8 cellular contexts compared by ENCODE assay signal in the genomic region with DNA sequence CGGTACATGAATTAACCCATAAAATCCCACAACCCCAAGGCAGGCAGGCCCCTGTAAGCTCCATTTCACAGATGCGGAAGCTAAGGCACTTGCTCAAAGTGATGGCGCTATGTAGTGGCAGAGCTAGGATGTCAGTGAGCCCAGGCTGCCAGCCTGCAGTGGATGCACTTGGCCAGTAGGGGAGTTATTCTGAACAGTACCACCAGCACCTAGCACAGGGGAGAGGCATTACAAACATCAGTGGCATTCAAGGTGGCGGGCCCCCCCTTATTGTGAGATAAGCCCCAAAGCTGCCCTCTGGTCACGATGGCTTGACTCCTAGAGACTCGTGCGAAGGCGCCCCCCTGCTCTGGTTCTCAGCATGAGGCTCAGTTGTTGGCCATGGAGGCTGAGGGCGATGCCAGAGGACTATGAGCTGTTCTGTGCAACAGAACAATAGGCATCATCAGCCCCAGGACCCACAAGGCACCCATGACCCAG. TPM values are rescaled to one million over a fixed set of nuclear protein-coding genes. Genes with fewer than 3 reads are reported as not detected.
DNase-seq lines count a peak whose midpoint lies in the region; ATAC-seq, FAIRE-seq and TF ChIP-seq lines count a peak whose summit lies in the region.

No MANE protein-coding gene starts in this region.

- H3K36me3 ChIP-seq in hepatocyte (replicated peaks; ENCODE audit: insufficient read depth, low read depth): no peaks in the 10 kb centered on the region

- H3K9me2 ChIP-seq in hepatocyte (replicated peaks; ENCODE audit: insufficient read depth): no peaks in the 10 kb centered on the region

- intact Hi-C loops in activated CD4-positive, alpha-beta T cell treated with anti-CD3 and anti-CD28 coated beads for 36 hours (cut with DNase I, micrococcal nuclease): no loop called here

- peak; percentile 76 for ATAC-seq in activated CD4-positive, alpha-beta T cell treated with anti-CD3 and anti-CD28 coated beads for 36 hours
- peak; percentile 35 for ATAC-seq in activated T-helper 17 cell treated with anti-CD3 and anti-CD28 coated beads, Interleukin-2, amount 50 U/mL, for 72 hours (replicated peaks)
- no peak for ATAC-seq in GM18517 (IDR thresholded peaks at IDR 0.05; ENCODE audit: unreplicated experiment)

- H3K4me3 Mint-ChIP-seq in activated CD4-positive, alpha-beta T cell treated with anti-CD3 and anti-CD28 coated beads for 36 hours: no peak overlapping the region
- H3K4me3 Mint-ChIP-seq in activated T-helper 17 cell treated with anti-CD3 and anti-CD28 coated beads, Interleukin-2, amount 50 U/mL, for 72 hours: no peak overlapping the region

- no peak overlapping the region for H3K4me2 ChIP-seq in hepatocyte

- peaks cover 15% of the 10 kb centered on the region for H3K36me3 Mint-ChIP-seq in activated CD4-positive, alpha-beta T cell treated with anti-CD3 and anti-CD28 coated beads for 36 hours (ENCODE audit: low read depth)
- peaks cover 47% of the 10 kb centered on the region for H3K36me3 Mint-ChIP-seq in activated T-helper 17 cell treated with anti-CD3 and anti-CD28 coated beads, Interleukin-2, amount 50 U/mL, for 72 hours (ENCODE audit: low read depth)

- H3K27me3 ChIP-seq in hepatocyte: no peaks in the 10 kb centered on the region

- H2AFZ ChIP-seq in hepatocyte: no peak overlapping the region

- TF ChIP-seq CTCF in LNCAP (IDR thresholded peaks at IDR 0.05) (peak; percentile 75), hepatocyte (IDR thresholded peaks at IDR 0.05; ENCODE audit: poor library complexity) (peak; percentile 29)

- H3K79me2 ChIP-seq in hepatocyte: no peaks in the 10 kb centered on the region

- no peaks in the 10 kb centered on the region for H3K4me1 Mint-ChIP-seq in activated CD4-positive, alpha-beta T cell treated with anti-CD3 and anti-CD28 coated beads for 36 hours
- H3K4me1 Mint-ChIP-seq in activated T-helper 17 cell treated with anti-CD3 and anti-CD28 coated beads, Interleukin-2, amount 50 U/mL, for 72 hours: no peaks in the 10 kb centered on the region

- no peaks in the 10 kb centered on the region for H3K9me3 Mint-ChIP-seq in activated CD4-positive, alpha-beta T cell treated with anti-CD3 and anti-CD28 coated beads for 36 hours (ENCODE audit: low read depth)
- H3K9me3 Mint-ChIP-seq in activated T-helper 17 cell treated with anti-CD3 and anti-CD28 coated beads, Interleukin-2, amount 50 U/mL, for 72 hours: no peaks in the 10 kb centered on the region

- H3K9me3 ChIP-seq in hepatocyte (ENCODE audit: low read depth): no peaks in the 10 kb centered on the region

- no peak overlapping the region for H3K27ac ChIP-seq in hepatocyte

- H3K27me3 Mint-ChIP-seq in activated CD4-positive, alpha-beta T cell treated with anti-CD3 and anti-CD28 coated beads for 36 hours: no peaks in the 10 kb centered on the region
- no peaks in the 10 kb centered on the region for H3K27me3 Mint-ChIP-seq in activated T-helper 17 cell treated with anti-CD3 and anti-CD28 coated beads, Interleukin-2, amount 50 U/mL, for 72 hours

- no peak overlapping the region for H3K27ac Mint-ChIP-seq in activated CD4-positive, alpha-beta T cell treated with anti-CD3 and anti-CD28 coated beads for 36 hours
- H3K27ac Mint-ChIP-seq in activated T-helper 17 cell treated with anti-CD3 and anti-CD28 coated beads, Interleukin-2, amount 50 U/mL, for 72 hours: peak overlapping the region; percentile 82

- H4K20me1 ChIP-seq in hepatocyte (ENCODE audit: insufficient read depth, poor library complexity, severe bottlenecking): no peaks in the 10 kb centered on the region

- CTCF ChIA-PET in activated CD4-positive, alpha-beta T cell treated with anti-CD3 and anti-CD28 coated beads for 36 hours (lab: Charles Lee): interaction anchor here (0.6 to 1.8 kb wide), 8 partner anchors 9 to 632 kb away, joined by 3 to 5 read pairs (median 4); no protein-coding TSS in a partner anchor

- FAIRE-seq in frontal cortex (lab: Jason Lieb, UNC): no peak

- WGBS in hepatocyte (ENCODE audit: low lambda C conversion rate, missing lambda C conversion rate): 90% methylated on average over 9 of the region's 9 CpGs

- DNase-seq in activated CD4-positive, alpha-beta T cell treated with anti-CD3 and anti-CD28 coated beads for 36 hours: peak; percentile 51
- no peak for DNase-seq in activated CD4-positive, alpha-beta T cell treated with anti-CD3 and anti-CD28 coated beads for 4 hours
- DNase-seq in hepatocyte (ENCODE audit: low spot score) (peak; percentile 30), frontal cortex (ENCODE audit: low spot score in 2 of 2) (no peak)
- peak; percentile 5 for DNase-seq in stimulated activated CD4-positive, alpha-beta T cell treated with anti-CD3 and anti-CD28 coated beads, Interleukin-4, amount 100 ng/mL, for 24 hours

- POLR2A ChIA-PET in activated CD4-positive, alpha-beta T cell treated with anti-CD3 and anti-CD28 coated beads for 36 hours (lab: Charles Lee): interaction anchor here (0.6 kb wide), 1 partner anchor 38 kb away, joined by 5 read pairs; no protein-coding TSS in a partner anchor

- H3K4me1 ChIP-seq in hepatocyte (ENCODE audit: insufficient read depth): no peaks in the 10 kb centered on the region

- no peak overlapping the region for H3K4me3 ChIP-seq in hepatocyte

RNA-seq across cellular contexts. Expression of a gene that starts 33.8 kb away (rescaled TPM):
- 10 to 100 TPM; 48.8 to 50.7 TPM for total RNA-seq in activated CD4-positive, alpha-beta T cell treated with anti-CD3 and anti-CD28 coated beads for 36 hours
- 10 to 100 TPM; 56.1 to 60.4 TPM for total RNA-seq in activated T-helper 17 cell treated with anti-CD3 and anti-CD28 coated beads, Interleukin-2, amount 50 U/mL, for 72 hours
- total RNA-seq in hepatocyte (55.1 and 59.6 TPM in 2 replicates), frontal cortex (77.9 TPM)
- polyA plus RNA-seq in hepatocyte: 41.5 and 54.9 TPM in 2 replicates

RNA-seq across cellular contexts. Expression of a gene that starts 34.0 kb away (rescaled TPM):
- total RNA-seq in activated CD4-positive, alpha-beta T cell treated with anti-CD3 and anti-CD28 coated beads for 36 hours: 10 to 100 TPM; 12.3 to 12.8 TPM
- total RNA-seq in activated T-helper 17 cell treated with anti-CD3 and anti-CD28 coated beads, Interleukin-2, amount 50 U/mL, for 72 hours: 10 to 100 TPM; 12.9 to 14.3 TPM
- total RNA-seq in hepatocyte (6.9 and 15.6 TPM in 2 replicates), frontal cortex (17.9 TPM)
- 7.1 and 13.3 TPM in 2 replicates for polyA plus RNA-seq in hepatocyte

Comparison
In these comparisons a context has a peak if more than half of its experiments do, and no peak if none do; other contexts are left out.
1. DNase-seq: peak in activated CD4-positive, alpha-beta T cell treated with anti-CD3 and anti-CD28 coated beads for 36 hours (single experiment), hepatocyte (single experiment) and stimulated activated CD4-positive, alpha-beta T cell treated with anti-CD3 and anti-CD28 coated beads, Interleukin-4, amount 100 ng/mL, for 24 hours (single experiment); none in activated CD4-positive, alpha-beta T cell treated with anti-CD3 and anti-CD28 coated beads for 4 hours (0 of 2) and frontal cortex (0 of 2).